In genomic region chr17:33291248-33292183, GRCh38 we compare ENCODE assay signal across 9 cellular contexts. TPM values are rescaled to one million over a fixed set of nuclear protein-coding genes. Genes with fewer than 3 reads are reported as not detected.
DNase-seq lines count a peak whose midpoint lies in the region; ATAC-seq, FAIRE-seq and TF ChIP-seq lines count a peak whose summit lies in the region.
"Had no signal": no experiment of that assay in that cellular context is flagged by ENCODE, and none has a peak within 500 bp of the region (broad histone marks: within the 10 kb centered on the region; RNA-seq: fewer than 3 reads in every experiment).

No MANE protein-coding gene starts in this region.

- peaks cover 8% of the 10 kb centered on the region for H3K27me3 ChIP-seq in bronchial epithelial cell (ENCODE audit: control insufficient read depth, insufficient read depth, low read length)
- peaks cover 0 to 20% of the 10 kb centered on the region in 2 experiments; a peak in 3 of 5 replicates for H3K27me3 ChIP-seq in HepG2 (ENCODE audit: control insufficient read depth in 1 of 2, insufficient read depth in 2 of 2, low read length in 2 of 2)
- no peaks in the 10 kb centered on the region for H3K27me3 ChIP-seq in uterus

- CTCF ChIA-PET in AG04449 (lab: Yijun Ruan, JAX) (no interaction called here), HepG2 (lab: Yijun Ruan, JAX; ENCODE audit: low intra/inter-chr PET ratio, low total read pairs) (no interaction called here)

- 24% methylated on average over 5 of the region's 104 CpGs for WGBS in HepG2 (ENCODE audit: low lambda C conversion rate)

- DNase-seq in AG04449 (ENCODE audit: low read depth, low spot score) (no peak), HTR-8/SVneo (ENCODE audit: insufficient read length, low spot score) (no peak), bronchial epithelial cell (ENCODE audit: low read depth) (no peak), HepG2 (ENCODE audit: low spot score) (no peak), uterus (no peak), sciatic nerve (ENCODE audit: low spot score) (no peak), NCI-H2081 (lab: John Stamatoyannopoulos, UW) (no peak)

- H3K27ac ChIP-seq in HepG2 (ENCODE audit: extremely low read length, insufficient read depth, low read length) (no peak overlapping the region), uterus (no peak overlapping the region)

- no peak for TF ChIP-seq POLR2A in HepG2 (IDR thresholded peaks at IDR 0.05; ENCODE audit: insufficient read depth in 1 of 2, low read depth in 2 of 2, low read length in 2 of 2)
- TF ChIP-seq POLR2A in uterus (IDR thresholded peaks at IDR 0.05) = no peak

- no peaks in the 10 kb centered on the region for H3K79me2 ChIP-seq in HepG2 (ENCODE audit: insufficient read depth, low read length)

- no peak overlapping the region for H3K4me2 ChIP-seq in HepG2 (ENCODE audit: low read depth, low read length)

- no TSS peak for BruUV-seq in HepG2 (replicated peaks; lab: Mats Ljungman, UMichigan)

- H4K20me1 ChIP-seq in HepG2 (ENCODE audit: insufficient read depth, low read length) = no peaks in the 10 kb centered on the region

- POLR2A ChIA-PET in AG04449 (lab: Yijun Ruan, JAX) (no interaction called here), HepG2 (lab: Yijun Ruan, JAX) (no interaction called here)

- H3K9me3 ChIP-seq in HepG2 (ENCODE audit: low read length) (no peaks in the 10 kb centered on the region), uterus (no peaks in the 10 kb centered on the region)

- TF ChIP-seq EP300 in HepG2 (IDR thresholded peaks at IDR 0.05; ENCODE audit: low read depth in 2 of 2, low read length in 2 of 2) = no peak
- TF ChIP-seq EP300 in HepG2 (CRISPR knock-in tag; IDR thresholded peaks at IDR 0.05; ENCODE audit: borderline replicate concordance) = no peak

- intact Hi-C loops in HepG2 (cut with micrococcal nuclease; ENCODE audit: unreplicated experiment) = no loop called here
- intact Hi-C loops in uterus (cut with DNase I; ENCODE audit: low total_unique reads) = no loop called here
- intact Hi-C loops in sciatic nerve (cut with DNase I) = no loop called here

- peak; percentile 9 for FAIRE-seq in HTR-8/SVneo (lab: Jason Lieb, UNC)
- no peak for FAIRE-seq in bronchial epithelial cell (lab: Jason Lieb, UNC)
- FAIRE-seq in HepG2 (lab: Jason Lieb, UNC) = no peak

- H3K9ac ChIP-seq in HepG2 (ENCODE audit: insufficient read depth, low read depth, low read length) = no peak overlapping the region

- H2AFZ ChIP-seq in HepG2 (ENCODE audit: low read length) = no peak overlapping the region

- H3K4me3 ChIP-seq in AG04449 (ENCODE audit: low read depth, low read length) (peak overlapping the region; percentile 29), bronchial epithelial cell (ENCODE audit: low read depth, low read length) (peak overlapping the region; percentile 22), HepG2 (replicated peaks in 1 of 3; ENCODE audit: insufficient read depth in 1 of 3, low read depth in 2 of 3, low read length in 3 of 3) (no peak overlapping the region), uterus (peak overlapping the region; percentile 21 to 39)

- TF ChIP-seq CTCF in AG04449 (IDR thresholded peaks at IDR 0.05; ENCODE audit: insufficient read depth, low read length, missing control alignments) = no peak
- TF ChIP-seq CTCF in bronchial epithelial cell (IDR thresholded peaks at IDR 0.05; ENCODE audit: insufficient read depth, low read length, severe bottlenecking) = peak; percentile 7
- TF ChIP-seq CTCF in HepG2 (CRISPR knock-in tag; IDR thresholded peaks at IDR 0.05) = no peak
- TF ChIP-seq CTCF in uterus (IDR thresholded peaks at IDR 0.05) = peak in 2 of 4 experiments; percentile 12 to 17

- H3K4me1 ChIP-seq in HepG2 (ENCODE audit: insufficient read depth, low read length) (no peaks in the 10 kb centered on the region), uterus (peaks cover 0 to 8% of the 10 kb centered on the region in 2 donors)

- in situ Hi-C loops in HepG2 (cut with HindIII; ENCODE audit: extremely low pct_ligation_motif_present, low pct_unique_long_range_greater_than_20kb) = no loop called here

- no peaks in the 10 kb centered on the region for H3K36me3 ChIP-seq in bronchial epithelial cell (ENCODE audit: control insufficient read depth, insufficient read depth, low read length)
- H3K36me3 ChIP-seq in HepG2 (replicated peaks in 1 of 2; ENCODE audit: control insufficient read depth in 1 of 2, insufficient read depth in 2 of 2, low read length in 2 of 2) = no peaks in the 10 kb centered on the region
- no peaks in the 10 kb centered on the region for H3K36me3 ChIP-seq in uterus

- ATAC-seq in HepG2 = peak; percentile 45
- ATAC-seq in sciatic nerve = no peak
- no peak for ATAC-seq in GM19328 (IDR thresholded peaks at IDR 0.05; ENCODE audit: unreplicated experiment)

- TF ChIP-seq RAD21 in HepG2 (CRISPR knock-in tag; IDR thresholded peaks at IDR 0.05) = no peak

TF ChIP-seq in HepG2, 621 proteins besides CTCF, POLR2A, EP300 and RAD21:
- TF ChIP-seq EZH2 (conservative IDR thresholded peaks at IDR 0.05; ENCODE audit: low read depth, low read length) (0 out of 2 replicates have a peak, but pooled peaks have one; percentile 28), AGO1 (IDR thresholded peaks at IDR 0.05; ENCODE audit: low read depth, low read length, poor library complexity, severe bottlenecking) (no peak)

RNA-seq across cellular contexts. Expression of gene ASIC2, which starts 1.6 kb away (rescaled TPM):
- total RNA-seq in bronchial epithelial cell = 0.13 TPM in 1 of 2 replicates, not detected in the other
- total RNA-seq in HepG2 (2016; rRNA removed; fragmentation: Illumina TruSeq; extraction: Trizol) = not detected in 2 replicates
- not detected in 2 replicates for total RNA-seq in HepG2 (2016; cell fraction: cytosol; rRNA removed; fragmentation: Illumina TruSeq; extraction: Trizol; ENCODE audit: low read depth)
- total RNA-seq in HepG2 (2016; cell fraction: insoluble cytoplasmic fraction; rRNA removed; fragmentation: Illumina TruSeq; extraction: Trizol) = not detected in 2 replicates
- total RNA-seq in HepG2 (2016; cell fraction: membrane; rRNA removed; fragmentation: Illumina TruSeq; extraction: Trizol) = not detected in 2 replicates
- not detected in 2 replicates for total RNA-seq in HepG2 (2016; cell fraction: nucleus; rRNA removed; fragmentation: Illumina TruSeq; extraction: Trizol)
- not detected in 2 replicates for polyA plus RNA-seq in HepG2 (2011; rRNA removed)
- not detected in 2 replicates for polyA plus RNA-seq in HepG2 (2011; cell fraction: cytosol; rRNA removed)
- not detected in 2 replicates for polyA plus RNA-seq in HepG2 (2011; cell fraction: nucleus; rRNA removed)
- polyA plus RNA-seq in HepG2 (2012) = not detected in 2 replicates
- not detected in 2 replicates for polyA plus RNA-seq in HepG2 (2016; cell fraction: cytosol; fragmentation: Illumina TruSeq; extraction: Trizol; ENCODE audit: low read depth)
- not detected in 2 replicates for polyA plus RNA-seq in HepG2 (2016; cell fraction: insoluble cytoplasmic fraction; fragmentation: Illumina TruSeq; extraction: Trizol; ENCODE audit: low read depth)
- polyA plus RNA-seq in HepG2 (2016; cell fraction: membrane; fragmentation: Illumina TruSeq; extraction: Trizol; ENCODE audit: low read depth) = not detected in 2 replicates
- not detected in 2 replicates for polyA plus RNA-seq in HepG2 (2016; cell fraction: nucleus; fragmentation: Illumina TruSeq; extraction: Trizol; ENCODE audit: insufficient read depth, low read depth)
- polyA minus RNA-seq in HepG2 (2011; rRNA and poly(A)+ RNA removed; ENCODE audit: low replicate concordance) = 0.26 TPM in 1 of 2 replicates, not detected in the other
- polyA minus RNA-seq in HepG2 (2011; cell fraction: cytosol; rRNA and poly(A)+ RNA removed) = not detected in 2 replicates
- polyA minus RNA-seq in HepG2 (2011; cell fraction: nucleus; rRNA and poly(A)+ RNA removed) = not detected in 2 replicates
- 1 to 10 TPM in 2 of 4 donors, not detected in 2; 1.2 to 1.4 TPM for total RNA-seq in uterus
- 1.1 TPM for total RNA-seq in sciatic nerve
- total RNA-seq: activated CD8-positive, alpha-beta memory T cell treated with anti-CD3 and anti-CD28 coated beads for 36 hours had no signal

Comparison
In these comparisons a context has a peak if more than half of its experiments do, and no peak if none do; other contexts are left out.
1. H3K4me3 ChIP-seq: peak in AG04449 (single experiment), bronchial epithelial cell (single experiment) and uterus (2 of 2); none in HepG2 (0 of 3).